In genomic region chr18:5066380-5066977, GRCh38 we compare ENCODE assay signal across 9 cellular contexts.
A peak's percentile ranks its signal among the peaks of the same experiment; 100 is the strongest.
DNase-seq lines count a peak whose midpoint lies in the region; ATAC-seq and TF ChIP-seq lines count a peak whose summit lies in the region.
"Had no signal": no experiment of that assay in that cellular context is flagged by ENCODE, and none has a peak within 500 bp of the region (broad histone marks: within the 10 kb centered on the region; RNA-seq: fewer than 3 reads in every experiment).

No MANE protein-coding gene starts in this region.

- no peaks in the 10 kb centered on the region for H3K36me3 ChIP-seq in A673 (ENCODE audit: insufficient read depth, low read length, poor library complexity, severe bottlenecking)

- H3K4me3 ChIP-seq in A673 (ENCODE audit: low read depth, low read length, poor library complexity, severe bottlenecking) = no peak overlapping the region
- no peak overlapping the region for H3K4me3 ChIP-seq in epithelial cell of proximal tubule (ENCODE audit: low read depth, low read length)
- H3K4me3 ChIP-seq: lung had no signal

- no peaks in the 10 kb centered on the region for H3K27me3 ChIP-seq in A673 (replicated peaks; ENCODE audit: insufficient read depth, low read depth, low read length, poor library complexity)

- no TSS peak for BruUV-seq in A673 (replicated peaks; lab: Mats Ljungman, UMichigan)

- DNase-seq in A673 (ENCODE audit: low spot score) = no peak
- no peak for DNase-seq in GM10266 (ENCODE audit: extremely low spot score)
- DNase-seq in NAMALWA (ENCODE audit: low spot score) = peak; percentile 52
- DNase-seq in epithelial cell of proximal tubule (ENCODE audit: low read depth) = no peak
- DNase-seq in posterior vena cava (ENCODE audit: low spot score) = no peak
- no peak for DNase-seq in MV-4-11 (lab: John Stamatoyannopoulos, UW)

- no peak overlapping the region for H3K27ac ChIP-seq in A673 (ENCODE audit: low read depth, low read length, poor library complexity, severe bottlenecking)

- H3K4me1 ChIP-seq in A673 (ENCODE audit: insufficient read depth, low read length, poor library complexity, severe bottlenecking) = peaks cover 21% of the 10 kb centered on the region

- POLR2A ChIA-PET in A673 (lab: Charles Lee; ENCODE audit: low non-redundant PET) = no interaction called here

- intact Hi-C loops in A673 (cut with micrococcal nuclease; ENCODE audit: unreplicated experiment) (no loop called here), posterior vena cava (cut with DNase I) (no loop called here)

- H3K9me3 ChIP-seq in A673 (ENCODE audit: low read depth, low read length, poor library complexity, severe bottlenecking) = no peaks in the 10 kb centered on the region

- ATAC-seq in HG03520 (IDR thresholded peaks at IDR 0.05; ENCODE audit: unreplicated experiment) = no peak
- ATAC-seq in HG02610 (IDR thresholded peaks at IDR 0.05; ENCODE audit: unreplicated experiment) = no peak

- CTCF ChIA-PET in A673 (lab: Charles Lee) = no interaction called here

- TF ChIP-seq CTCF in A673 (conservative IDR thresholded peaks at IDR 0.05; ENCODE audit: low read depth, low read length) = peak; percentile 62
- TF ChIP-seq CTCF in GM10266 (IDR thresholded peaks at IDR 0.05; ENCODE audit: control insufficient read depth, insufficient read depth, low read depth, missing control alignments) = peak; percentile 50
- TF ChIP-seq CTCF in epithelial cell of proximal tubule (conservative IDR thresholded peaks at IDR 0.05; ENCODE audit: low read depth, low read length) = peak; percentile 44
